16 cellular contexts compared by ENCODE assay signal in the genomic region with DNA sequence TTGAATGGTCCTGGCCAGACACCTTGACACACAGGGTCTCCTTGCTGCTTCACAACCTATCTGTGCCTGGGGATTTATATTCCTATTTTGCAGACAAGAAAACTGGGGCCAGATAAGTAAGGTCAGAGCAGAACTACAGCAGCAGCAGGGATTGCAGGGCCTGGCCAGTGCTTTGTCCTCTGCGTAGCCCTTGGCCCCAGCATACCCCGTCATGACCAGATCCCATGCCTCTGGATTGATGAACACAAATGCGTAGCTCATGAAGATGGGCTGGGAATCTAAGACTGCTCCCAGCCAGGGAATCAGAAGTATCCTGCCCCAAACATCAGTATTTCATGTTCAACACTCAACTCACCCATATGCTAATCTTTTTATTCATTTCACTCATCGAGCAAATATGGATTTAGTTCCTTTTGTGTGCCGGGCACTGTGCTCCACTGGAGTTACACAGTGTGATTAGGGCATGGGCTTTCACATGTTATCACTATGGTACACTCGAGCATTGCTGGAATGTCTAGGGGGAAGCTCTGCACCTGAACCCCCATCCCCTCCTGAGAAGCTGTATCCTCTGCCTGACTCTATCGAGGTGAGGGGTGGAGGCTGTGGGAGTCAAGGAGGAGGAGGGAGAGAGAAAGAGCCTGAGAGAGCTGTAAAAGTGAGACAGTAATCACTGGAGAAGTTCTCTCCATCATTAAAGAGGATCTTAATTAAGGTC.
DNase-seq lines count a peak whose midpoint lies in the region; ATAC-seq, FAIRE-seq and TF ChIP-seq lines count a peak whose summit lies in the region.
"Had no signal": no experiment of that assay in that cellular context is flagged by ENCODE, and none has a peak within 500 bp of the region (broad histone marks: within the 10 kb centered on the region; RNA-seq: fewer than 3 reads in every experiment).

No MANE protein-coding gene starts in this region.

- peak; percentile 13 for DNase-seq in right atrium auricular region (ENCODE audit: low spot score)
- no peak for DNase-seq in left cardiac atrium
- peak; percentile 41 for DNase-seq in coronary artery (ENCODE audit: low spot score)
- peak; percentile 23 for DNase-seq in lung (ENCODE audit: low spot score)
- DNase-seq in urothelium cell line (ENCODE audit: low spot score), result peak; percentile 3
- no peak for DNase-seq in immature natural killer cell
- no peak for DNase-seq in NCI-H1048 (lab: John Stamatoyannopoulos, UW)
- no peak for DNase-seq in small intestine
- DNase-seq: 8988T; CD4-positive, CD25-positive, alpha-beta regulatory T cell; DMS53; GM23248; H9 had no signal

- H3K27me3 Mint-ChIP-seq in immature natural killer cell (ENCODE audit: low read depth in 3 of 3), result peaks cover 0 to 18% (median 4%) of the 10 kb centered on the region in 3 donors
- H3K27me3 Mint-ChIP-seq: CD4-positive, CD25-positive, alpha-beta regulatory T cell had no signal

- no peaks in the 10 kb centered on the region for H3K4me1 Mint-ChIP-seq in immature natural killer cell
- H3K4me1 Mint-ChIP-seq: CD4-positive, CD25-positive, alpha-beta regulatory T cell had no signal

- no peaks in the 10 kb centered on the region for H3K27me3 ChIP-seq in right atrium auricular region
- no peaks in the 10 kb centered on the region for H3K27me3 ChIP-seq in lung (ENCODE audit: control insufficient read depth, insufficient read depth)
- H3K27me3 ChIP-seq in small intestine (ENCODE audit: control insufficient read depth in 2 of 2, insufficient read depth in 2 of 2, low read length in 2 of 2), result peaks cover 0 to 2% of the 10 kb centered on the region in 2 donors
- H3K27me3 ChIP-seq: BLaER1 treated with 17β-estradiol and CSF1 and Interleukin-3, amounts not matched to agents 10 nM and 100 nM had no signal

- TF ChIP-seq CTCF in right atrium auricular region (IDR thresholded peaks at IDR 0.05) (no peak), coronary artery (IDR thresholded peaks at IDR 0.05) (no peak), lung (IDR thresholded peaks at IDR 0.05; ENCODE audit: control extremely low read depth, extremely low read depth) (no peak)

- no peaks in the 10 kb centered on the region for H3K9me3 ChIP-seq in right atrium auricular region
- peaks cover 0 to 1% of the 10 kb centered on the region in 2 donors for H3K9me3 ChIP-seq in lung (ENCODE audit: control insufficient read depth in 2 of 2, insufficient read depth in 1 of 2, low read length in 1 of 2)
- H3K9me3 ChIP-seq in small intestine (ENCODE audit: control insufficient read depth, low read depth), result no peaks in the 10 kb centered on the region
- H3K9me3 ChIP-seq: BLaER1 treated with 17β-estradiol and CSF1 and Interleukin-3, amounts not matched to agents 10 nM and 100 nM had no signal

- intact Hi-C loops in left cardiac atrium (cut with DNase I), result no loop called here

- H3K4me3 ChIP-seq in right atrium auricular region (no peak overlapping the region), coronary artery (no peak overlapping the region), lung (no peak overlapping the region), small intestine (ENCODE audit: low read depth in 1 of 2, low read length in 2 of 2) (no peak overlapping the region)
- H3K4me3 ChIP-seq: BLaER1 treated with 17β-estradiol and CSF1 and Interleukin-3, amounts not matched to agents 10 nM and 100 nM; GM23248 had no signal

- ATAC-seq in left cardiac atrium (no peak), lung (ENCODE audit: insufficient read depth, low FRiP score) (no peak)

- H3K27ac ChIP-seq in right atrium auricular region, result no peak overlapping the region
- H3K27ac ChIP-seq in coronary artery, result no peak overlapping the region
- no peak overlapping the region for H3K27ac ChIP-seq in lung (ENCODE audit: low read depth in 1 of 2, low read length in 1 of 2)
- no peak overlapping the region for H3K27ac ChIP-seq in small intestine (ENCODE audit: low read depth in 1 of 2, low read length in 1 of 2)
- H3K27ac ChIP-seq: BLaER1 treated with 17β-estradiol and CSF1 and Interleukin-3, amounts not matched to agents 10 nM and 100 nM; GM23248; HL-60 had no signal

- no peaks in the 10 kb centered on the region for H3K4me1 ChIP-seq in right atrium auricular region
- no peaks in the 10 kb centered on the region for H3K4me1 ChIP-seq in lung (ENCODE audit: control insufficient read depth in 2 of 2, insufficient read depth in 2 of 2, low read length in 2 of 2)
- H3K4me1 ChIP-seq in small intestine (ENCODE audit: control insufficient read depth in 2 of 2, insufficient read depth in 1 of 2, low read depth in 1 of 2, low read length in 1 of 2), result peaks cover 2 to 7% of the 10 kb centered on the region in 2 donors

- H3K36me3 ChIP-seq in right atrium auricular region (no peaks in the 10 kb centered on the region), lung (ENCODE audit: control insufficient read depth in 2 of 2, insufficient read depth in 2 of 2, low read length in 2 of 2) (no peaks in the 10 kb centered on the region), small intestine (ENCODE audit: control insufficient read depth in 2 of 2, insufficient read depth in 2 of 2, low read length in 2 of 2) (no peaks in the 10 kb centered on the region)
- H3K36me3 ChIP-seq: BLaER1 treated with 17β-estradiol and CSF1 and Interleukin-3, amounts not matched to agents 10 nM and 100 nM had no signal

- no peak overlapping the region for H3K4me3 Mint-ChIP-seq in immature natural killer cell
- H3K4me3 Mint-ChIP-seq: CD4-positive, CD25-positive, alpha-beta regulatory T cell; H9 had no signal

- H3K36me3 Mint-ChIP-seq in immature natural killer cell, result no peaks in the 10 kb centered on the region
- H3K36me3 Mint-ChIP-seq: CD4-positive, CD25-positive, alpha-beta regulatory T cell had no signal

- FAIRE-seq in urothelium cell line (lab: Jason Lieb, UNC) (no peak), small intestine (lab: Jason Lieb, UNC) (no peak)
- FAIRE-seq: GM18507 had no signal

- WGBS in lung, 2 donors, result 85 to 93% methylated on average over 7 of the region's 7 CpGs
- 85 to 89% (median 88%) methylated on average over 7 of the region's 7 CpGs for WGBS in small intestine, 3 donors

- no peak overlapping the region for H3K27ac Mint-ChIP-seq in immature natural killer cell
- H3K27ac Mint-ChIP-seq: CD4-positive, CD25-positive, alpha-beta regulatory T cell; H9 had no signal

- H3K9me3 Mint-ChIP-seq in immature natural killer cell, result no peaks in the 10 kb centered on the region
- H3K9me3 Mint-ChIP-seq: H9 had no signal

Comparison
In these comparisons a context has a peak if more than half of its experiments do, and no peak if none do; other contexts are left out.
1. DNase-seq: peak in right atrium auricular region (single experiment), coronary artery (single experiment), lung (single experiment) and urothelium cell line (single experiment); none in left cardiac atrium (single experiment), immature natural killer cell (0 of 3), NCI-H1048 (single experiment) and small intestine (single experiment).